ENCODE assay signal across 8 cellular contexts in genomic region chr4:101348367-101348827, GRCh38. TPM values are rescaled to one million over a fixed set of nuclear protein-coding genes. Genes with fewer than 3 reads are reported as not detected.
A peak's percentile ranks its signal among the peaks of the same experiment; 100 is the strongest.
DNase-seq lines count a peak whose midpoint lies in the region; ATAC-seq and FAIRE-seq lines count a peak whose summit lies in the region.

No MANE protein-coding gene starts in this region.

- FAIRE-seq in RCC 7860 (lab: Jason Lieb, UNC): no peak

- H3K36me3 ChIP-seq in effector memory CD4-positive, alpha-beta T cell (ENCODE audit: control insufficient read depth, insufficient read depth, low read length): no peaks in the 10 kb centered on the region
- H3K36me3 ChIP-seq in mucosa of rectum (ENCODE audit: control insufficient read depth in 2 of 2, insufficient read depth in 2 of 2, low read length in 2 of 2): no peaks in the 10 kb centered on the region

- no peaks in the 10 kb centered on the region for H3K9me3 ChIP-seq in effector memory CD4-positive, alpha-beta T cell (ENCODE audit: control insufficient read depth, low read length)
- H3K9me3 ChIP-seq in mucosa of rectum (ENCODE audit: control insufficient read depth in 2 of 2, low read length in 2 of 2): no peaks in the 10 kb centered on the region

- no peaks in the 10 kb centered on the region for H3K27me3 ChIP-seq in effector memory CD4-positive, alpha-beta T cell (replicated peaks; ENCODE audit: control insufficient read depth, insufficient read depth, low read length, poor library complexity, severe bottlenecking)
- no peaks in the 10 kb centered on the region for H3K27me3 ChIP-seq in mucosa of rectum (ENCODE audit: control insufficient read depth in 2 of 2, insufficient read depth in 2 of 2, low read length in 2 of 2)

- peak overlapping the region; percentile 95 for H3K4me3 ChIP-seq in effector memory CD4-positive, alpha-beta T cell (ENCODE audit: insufficient read depth, low read depth, low read length, poor library complexity, severe bottlenecking)
- peak overlapping the region; percentile 84 to 96 for H3K4me3 ChIP-seq in mucosa of rectum (ENCODE audit: low read length in 2 of 2)

- peaks cover 16% of the 10 kb centered on the region for H3K4me1 ChIP-seq in effector memory CD4-positive, alpha-beta T cell (ENCODE audit: control insufficient read depth, insufficient read depth, low read length, poor library complexity, severe bottlenecking)
- H3K4me1 ChIP-seq in mucosa of rectum (ENCODE audit: control insufficient read depth in 2 of 2, insufficient read depth in 2 of 2, low read length in 2 of 2): peaks cover 7 to 22% of the 10 kb centered on the region in 2 donors

- ATAC-seq in GM21367 (IDR thresholded peaks at IDR 0.05; ENCODE audit: unreplicated experiment): no peak

- DNase-seq in NCI-H146 (lab: John Stamatoyannopoulos, UW): peak; percentile 9
- no peak for DNase-seq in NCI-H146 treated with DMSO at 0.1 percent for 48 hours (lab: John Stamatoyannopoulos, UW; ENCODE audit: unreplicated experiment)
- DNase-seq in RCC 7860 (ENCODE audit: low spot score): peak; percentile 4
- no peak for DNase-seq in effector memory CD4-positive, alpha-beta T cell
- DNase-seq in NCI-H524 treated with DMSO at 0.1 percent for 48 hours (lab: John Stamatoyannopoulos, UW): no peak
- no peak for DNase-seq in occipital lobe (lab: John Stamatoyannopoulos, UW)

- H3K27ac ChIP-seq in effector memory CD4-positive, alpha-beta T cell (ENCODE audit: insufficient read depth, low read length, poor library complexity, severe bottlenecking): peak overlapping the region; percentile 86
- H3K27ac ChIP-seq in mucosa of rectum (ENCODE audit: low read depth in 2 of 2, low read length in 2 of 2): peak overlapping the region; percentile 97 to 100

- H3K9ac ChIP-seq in mucosa of rectum (ENCODE audit: low read depth in 1 of 2, low read length in 2 of 2): peak overlapping the region; percentile 89 to 91

RNA-seq across cellular contexts. Expression of gene PPP3CA, which starts 1.1 kb away (rescaled TPM):
- total RNA-seq in occipital lobe: 159 TPM

Comparison
In these comparisons a context has a peak if more than half of its experiments do, and no peak if none do; other contexts are left out.
1. DNase-seq: peak in NCI-H146 (single experiment) and RCC 7860 (single experiment); none in NCI-H146 treated with DMSO at 0.1 percent for 48 hours (single experiment), effector memory CD4-positive, alpha-beta T cell (0 of 3), NCI-H524 treated with DMSO at 0.1 percent for 48 hours (single experiment) and occipital lobe (single experiment).